Comparison of ENCODE assay signal across 12 cellular contexts in the genomic region with DNA sequence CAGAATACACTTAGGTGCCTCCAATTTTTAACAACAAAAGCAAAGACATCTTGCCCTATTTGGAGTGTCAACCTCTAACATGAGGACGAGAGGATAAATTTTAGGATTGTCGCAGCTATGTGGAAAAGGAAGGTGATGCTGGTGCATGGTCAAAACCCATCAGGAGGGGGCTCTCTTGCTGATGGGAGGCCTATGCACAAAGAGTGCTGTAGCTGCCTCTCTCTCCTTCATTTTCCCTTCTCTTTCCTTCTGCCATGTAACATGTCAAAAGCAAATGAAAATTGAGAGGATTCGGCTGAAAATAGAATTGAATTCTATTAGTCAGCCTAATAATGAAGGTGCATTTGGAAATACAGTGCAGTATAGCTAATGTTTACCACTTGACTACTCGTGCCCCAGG.
DNase-seq lines count a peak whose midpoint lies in the region; ATAC-seq and TF ChIP-seq lines count a peak whose summit lies in the region.
"Had no signal": no experiment of that assay in that cellular context is flagged by ENCODE, and none has a peak within 500 bp of the region (broad histone marks: within the 10 kb centered on the region; RNA-seq: fewer than 3 reads in every experiment).

No MANE protein-coding gene starts in this region.

- no peak overlapping the region for H3K4me3 ChIP-seq in HFF-Myc (replicated peaks; ENCODE audit: low read depth, low read length)
- H3K4me3 ChIP-seq: MG63, ovary had no signal

- DNase-seq in D341Med (ENCODE audit: low spot score) (peak; percentile 48), HFF-Myc (ENCODE audit: extremely low read depth, low read depth) (no peak), astrocyte of the hippocampus (ENCODE audit: low read depth, low spot score) (peak; percentile 29), left lobe of liver (ENCODE audit: low spot score) (no peak), ACHN (no peak), DMS79 (lab: John Stamatoyannopoulos, UW) (no peak), HPDE6-E6E7 (ENCODE audit: extremely low spot score) (no peak)
- DNase-seq: activated naive CD4-positive, alpha-beta T cell treated with Interleukin-2 at 50 U/mL for 16 hours; CD8-positive, alpha-beta memory T cell; MG63; ovary had no signal

- ATAC-seq in left lobe of liver (peak; percentile 36), HG03175 (IDR thresholded peaks at IDR 0.05; ENCODE audit: unreplicated experiment) (no peak)

- in situ Hi-C loops in ACHN (cut with HindIII; ENCODE audit: low pct_ligation_motif_present, low pct_unique_long_range_greater_than_20kb, low sequenced_read_pairs): no loop called here

- peak; percentile 20 for TF ChIP-seq CTCF in HFF-Myc (IDR thresholded peaks at IDR 0.05; ENCODE audit: low read depth, low read length, missing control alignments)

Comparison
In these comparisons a context has a peak if more than half of its experiments do, and no peak if none do; other contexts are left out.
1. DNase-seq: peak in D341Med (single experiment) and astrocyte of the hippocampus (single experiment); none in HFF-Myc (single experiment), left lobe of liver (single experiment), ACHN (single experiment), DMS79 (single experiment) and HPDE6-E6E7 (single experiment).